Comparison of ENCODE assay signal across 6 cellular contexts in the genomic region with DNA sequence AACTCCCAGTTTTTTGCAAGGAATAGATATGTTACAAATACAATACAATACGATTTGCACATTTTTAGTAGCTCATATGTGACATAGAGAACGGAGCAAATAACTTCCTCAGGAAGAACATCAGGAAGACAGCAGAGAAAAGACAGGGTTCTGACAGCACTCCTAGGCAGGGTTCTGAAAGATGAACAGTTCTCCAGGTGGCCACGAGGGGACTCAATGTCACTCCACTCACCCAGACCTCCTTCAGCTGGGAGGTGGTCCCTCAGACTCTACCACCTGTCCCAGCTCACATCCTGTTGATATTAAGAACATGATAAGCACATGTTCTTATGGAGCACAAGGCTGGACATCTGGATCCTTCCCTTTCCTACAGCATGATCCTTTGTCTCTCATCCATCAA.
DNase-seq lines count a peak whose midpoint lies in the region; ATAC-seq, FAIRE-seq and TF ChIP-seq lines count a peak whose summit lies in the region.
"Not testable (repeated sequence)": the region's sequence is repeated elsewhere in the genome, so short reads cannot be mapped to it uniquely, and the experiment has no call there.

No MANE protein-coding gene starts in this region.

- 2% methylated on average over 3 of the region's 3 CpGs for WGBS in K562 (ENCODE audit: insufficient coverage, low coverage, missing lambda C conversion rate)
- 0% methylated on average over 2 of the region's 3 CpGs for WGBS in HepG2 (ENCODE audit: low lambda C conversion rate)

- FAIRE-seq in K562 (lab: Jason Lieb, UNC) (peak; percentile 75), HepG2 (lab: Jason Lieb, UNC) (peak; percentile 83)

- H3K9me1 ChIP-seq in K562 (ENCODE audit: control insufficient read depth, insufficient read depth, low read length) = not testable (repeated sequence)

- peak; percentile 16 for TF ChIP-seq CTCF in DOHH2 (IDR thresholded peaks at IDR 0.05; ENCODE audit: low read depth, low read length, poor library complexity, severe bottlenecking)
- 0 out of 6 replicates have a peak, but pooled peaks of 1 of the 3 experiments have one; percentile 7 for TF ChIP-seq CTCF in HCT116 (IDR thresholded peaks at IDR 0.05 in 2 of 3, conservative IDR thresholded peaks at IDR 0.05 in 1 of 3; ENCODE audit: borderline replicate concordance in 1 of 3, insufficient read depth in 1 of 3, low read depth in 2 of 3, low read length in 2 of 3)
- 0 out of 2 replicates have a peak, but pooled peaks have one; percentile 33 for TF ChIP-seq CTCF in OCI-LY7 (conservative IDR thresholded peaks at IDR 0.05; ENCODE audit: low read length)
- peak; percentile 9 to 38 (median 14); a peak in 3 of 6 replicates for TF ChIP-seq CTCF in K562 (IDR thresholded peaks at IDR 0.05 in 2 of 3, conservative IDR thresholded peaks at IDR 0.05 in 1 of 3; ENCODE audit: insufficient read depth in 2 of 3, low read depth in 1 of 3, low read length in 3 of 3)
- TF ChIP-seq CTCF in HepG2 (CRISPR knock-in tag; IDR thresholded peaks at IDR 0.05) = not testable (repeated sequence)

- ATAC-seq in HCT116 (peak; percentile 82), K562 (peak; percentile 81), HepG2 (peak; percentile 79)

- H3K4me1 ChIP-seq in DOHH2 (ENCODE audit: control insufficient read depth, low read length); HCT116 (ENCODE audit: control insufficient read depth in 1 of 2, insufficient read depth in 2 of 2, low read length in 2 of 2); OCI-LY7 (ENCODE audit: insufficient read depth, low read length, poor library complexity, severe bottlenecking); K562 (replicated peaks in 1 of 2; ENCODE audit: control insufficient read depth in 2 of 2, insufficient read depth in 2 of 2, low read length in 2 of 2); HepG2 (ENCODE audit: insufficient read depth, low read length): not testable (repeated sequence)

- TF ChIP-seq POLR2A in HCT116 (IDR thresholded peaks at IDR 0.05; ENCODE audit: borderline replicate concordance, extremely low read depth, insufficient read depth, insufficient read length); K562 (conservative IDR thresholded peaks at IDR 0.05); HepG2 (IDR thresholded peaks at IDR 0.05; ENCODE audit: insufficient read depth in 1 of 2, low read depth in 2 of 2, low read length in 2 of 2): not testable (repeated sequence)

- H3K27me3 ChIP-seq in DOHH2 (ENCODE audit: control insufficient read depth, low read length); HCT116 (ENCODE audit: insufficient read depth, low read length); HepG2 (ENCODE audit: control insufficient read depth in 1 of 2, insufficient read depth in 2 of 2, low read length in 2 of 2): not testable (repeated sequence)
- peaks cover 7 to 46% of the 10 kb centered on the region in 2 experiments; a peak in 4 of 5 replicates for H3K27me3 ChIP-seq in K562 (ENCODE audit: control insufficient read depth in 2 of 2, insufficient read depth in 2 of 2, low read length in 2 of 2)

- not testable (repeated sequence) for H3K9me3 ChIP-seq in DOHH2 (ENCODE audit: control insufficient read depth, insufficient read depth, low read length); HCT116 (ENCODE audit: control insufficient read depth in 1 of 2, insufficient read depth in 1 of 2, low read depth in 1 of 2, low read length in 2 of 2); OCI-LY7 (ENCODE audit: low read length); K562 (replicated peaks; ENCODE audit: control insufficient read depth, insufficient read depth, low read depth, low read length); HepG2 (ENCODE audit: low read length)

- intact Hi-C loops in HCT116 (cut with micrococcal nuclease); OCI-LY7 (cut with micrococcal nuclease; ENCODE audit: unreplicated experiment); K562 (cut with micrococcal nuclease); HepG2 (cut with micrococcal nuclease; ENCODE audit: unreplicated experiment): not testable (repeated sequence)

- not testable (repeated sequence) for BruUV-seq in HCT116 (replicated peaks; lab: Mats Ljungman, UMichigan); OCI-LY7 (replicated peaks; lab: Mats Ljungman, UMichigan); K562 (replicated peaks; lab: Mats Ljungman, UMichigan); HepG2 (replicated peaks; lab: Mats Ljungman, UMichigan)

- DNase-seq in HCT116 (ENCODE audit: low read depth, low spot score); OCI-LY7 (ENCODE audit: low spot score); K562 (ENCODE audit: extremely low read depth in 1 of 4, low spot score in 3 of 4); HepG2 (ENCODE audit: low spot score): not testable (repeated sequence)
- peak; percentile 7 for DNase-seq in NCI-H82 (lab: John Stamatoyannopoulos, UW)

- RAD21 ChIA-PET in HCT116 (lab: Charles Lee; ENCODE audit: low non-redundant PET in 1 of 2, low total read pairs in 2 of 2, uncharacterized antibody in 2 of 2, unreplicated experiment in 2 of 2) = not testable (repeated sequence)

- H3K9ac ChIP-seq in HCT116 (ENCODE audit: low read length); K562 (ENCODE audit: insufficient read depth in 1 of 2, low read depth in 2 of 2, low read length in 2 of 2); HepG2 (ENCODE audit: insufficient read depth, low read depth, low read length): not testable (repeated sequence)

- H3K9me2 ChIP-seq in DOHH2 (replicated peaks; ENCODE audit: control insufficient read depth, low read length); HCT116 (ENCODE audit: insufficient read depth); OCI-LY7 (ENCODE audit: insufficient read depth, low read length): not testable (repeated sequence)

- H2AFZ ChIP-seq in HCT116 (ENCODE audit: low read depth, low read length, poor library complexity, severe bottlenecking); OCI-LY7 (ENCODE audit: low read length); K562 (ENCODE audit: low read depth, low read length); HepG2 (ENCODE audit: low read length): not testable (repeated sequence)

- not testable (repeated sequence) for H3K4me3 ChIP-seq in DOHH2 (ENCODE audit: low read length); HCT116 (replicated peaks in 1 of 2; ENCODE audit: low read depth in 1 of 2, low read length in 2 of 2); OCI-LY7 (ENCODE audit: low read depth, low read length, poor library complexity, severe bottlenecking); K562; HepG2 (replicated peaks in 1 of 3; ENCODE audit: insufficient read depth in 1 of 3, low read depth in 2 of 3, low read length in 3 of 3)

- POLR2A ChIA-PET in HCT116 (lab: Charles Lee); OCI-LY7 (lab: Charles Lee); HepG2 (lab: Yijun Ruan, JAX): not testable (repeated sequence)
- POLR2A ChIA-PET in K562 (lab: Yijun Ruan, JAX) = interaction anchor here (1.3 kb wide), 1 partner anchor 39 kb away, joined by 3 read pairs; no protein-coding TSS in a partner anchor

- CTCF ChIA-PET in HCT116 (lab: Charles Lee); OCI-LY7 (lab: Charles Lee; ENCODE audit: unreplicated experiment); K562 (lab: Yijun Ruan, JAX; ENCODE audit: low intra/inter-chr PET ratio); HepG2 (lab: Yijun Ruan, JAX; ENCODE audit: low intra/inter-chr PET ratio, low total read pairs): not testable (repeated sequence)

- TF ChIP-seq RAD21 in HCT116 (IDR thresholded peaks at IDR 0.05; ENCODE audit: low read depth); HepG2 (CRISPR knock-in tag; IDR thresholded peaks at IDR 0.05): not testable (repeated sequence)
- peak in 1 of 2 experiments; percentile 33; a peak in 1 of 4 replicates for TF ChIP-seq RAD21 in K562 (CRISPR knock-in tag; conservative IDR thresholded peaks at IDR 0.05 in 1 of 2, IDR thresholded peaks at IDR 0.05 in 1 of 2)

- not testable (repeated sequence) for TF ChIP-seq EP300 in K562 (IDR thresholded peaks at IDR 0.05; ENCODE audit: low read length); HepG2 (IDR thresholded peaks at IDR 0.05; ENCODE audit: low read depth in 2 of 2, low read length in 2 of 2); HepG2 (CRISPR knock-in tag; IDR thresholded peaks at IDR 0.05; ENCODE audit: borderline replicate concordance)

- H4K20me1 ChIP-seq in DOHH2 (ENCODE audit: control insufficient read depth, insufficient read depth, low read depth, low read length); HCT116 (ENCODE audit: insufficient read depth); OCI-LY7 (ENCODE audit: insufficient read depth, low read length); K562 (replicated peaks; ENCODE audit: control insufficient read depth, insufficient read depth, low read length); HepG2 (ENCODE audit: insufficient read depth, low read length): not testable (repeated sequence)

- H3K79me2 ChIP-seq in DOHH2 (ENCODE audit: control insufficient read depth, low read length); HCT116 (ENCODE audit: insufficient read depth, low read length); OCI-LY7 (ENCODE audit: insufficient read depth, low read depth, low read length); K562 (ENCODE audit: control insufficient read depth, insufficient read depth, low read length); HepG2 (ENCODE audit: insufficient read depth, low read length): not testable (repeated sequence)

- H3F3A ChIP-seq in DOHH2 (ENCODE audit: control insufficient read depth, insufficient read depth) = not testable (repeated sequence)

- H3K4me2 ChIP-seq in DOHH2 (ENCODE audit: low read length); HCT116 (ENCODE audit: low read length); OCI-LY7 (ENCODE audit: low read length); K562 (ENCODE audit: insufficient read depth, low read length); HepG2 (ENCODE audit: low read depth, low read length): not testable (repeated sequence)

- H3K36me3 ChIP-seq in DOHH2 (ENCODE audit: control insufficient read depth, low read length); HCT116 (ENCODE audit: control insufficient read depth in 1 of 2, insufficient read depth in 2 of 2, low read length in 2 of 2); OCI-LY7 (ENCODE audit: insufficient read depth, low read length); K562 (ENCODE audit: control insufficient read depth, insufficient read depth, low read length); HepG2 (replicated peaks in 1 of 2; ENCODE audit: control insufficient read depth in 1 of 2, insufficient read depth in 2 of 2, low read length in 2 of 2): not testable (repeated sequence)

- in situ Hi-C loops in K562 (cut with MboI) = loop anchor here (25.0 kb wide), 1 partner anchor 181 kb away; no protein-coding TSS in a partner anchor
- in situ Hi-C loops in HepG2 (cut with HindIII; ENCODE audit: extremely low pct_ligation_motif_present, low pct_unique_long_range_greater_than_20kb) = not testable (repeated sequence)

- H3K27ac ChIP-seq in DOHH2 (ENCODE audit: low read depth, low read length); HCT116 (ENCODE audit: low read depth, low read length); OCI-LY7 (ENCODE audit: low read depth, low read length, poor library complexity, severe bottlenecking); K562 (ENCODE audit: extremely low read depth, low read depth, low read length); HepG2 (ENCODE audit: extremely low read length, insufficient read depth, low read length): not testable (repeated sequence)
